Comparison of ENCODE assay signal across 16 cellular contexts in genomic region chr3:159844383-159844730, GRCh38. TPM values are rescaled to one million over a fixed set of nuclear protein-coding genes. Genes with fewer than 3 reads are reported as not detected.
A peak's percentile ranks its signal among the peaks of the same experiment; 100 is the strongest.
DNase-seq lines count a peak whose midpoint lies in the region; ATAC-seq and TF ChIP-seq lines count a peak whose summit lies in the region.
"Had no signal": no experiment of that assay in that cellular context is flagged by ENCODE, and none has a peak within 500 bp of the region (broad histone marks: within the 10 kb centered on the region; RNA-seq: fewer than 3 reads in every experiment).

No MANE protein-coding gene starts in this region.

- intact Hi-C loops in Right ventricle myocardium superior (cut with DNase I) = no loop called here

- peak; percentile 72 for DNase-seq in M059J (ENCODE audit: low read depth)
- DNase-seq in brain microvascular endothelial cell = no peak
- peak; percentile 77 for DNase-seq in iris pigment epithelial cell (ENCODE audit: low read depth)
- DNase-seq in substantia nigra (lab: John Stamatoyannopoulos, UW) = peak in 1 of 49 donors; percentile 46
- DNase-seq in Right ventricle myocardium superior = no peak
- DNase-seq: activated naive CD4-positive, alpha-beta T cell treated with anti-CD3 and anti-CD28 coated beads, Interleukin-2, amount 50 U/mL, for 16 hours; CD4-positive, CD25-positive, alpha-beta regulatory T cell; GF-D8; Karpas-422; NCI-H2081; stimulated activated CD4-positive, alpha-beta T cell treated with anti-CD3 and anti-CD28 coated beads, Interleukin-4, amount 100 ng/mL, for 4 hours; stimulated activated naive CD4-positive, alpha-beta T cell had no signal

- H3K27ac ChIP-seq in brain microvascular endothelial cell (peak overlapping the region; percentile 53), substantia nigra (ENCODE audit: low read depth, low read length, poor library complexity, severe bottlenecking) (peak overlapping the region; percentile 83)

- H3K4me3 ChIP-seq in brain microvascular endothelial cell (ENCODE audit: low read depth, low read length) = no peak overlapping the region
- H3K4me3 ChIP-seq: GM23338 had no signal

- H3K36me3 ChIP-seq in brain microvascular endothelial cell (replicated peaks) = no peaks in the 10 kb centered on the region

- no peaks in the 10 kb centered on the region for H3K27me3 ChIP-seq in brain microvascular endothelial cell (replicated peaks)

- in situ Hi-C loops in brain microvascular endothelial cell (cut with HindIII; ENCODE audit: low pct_ligation_motif_present, low sequenced_read_pairs) = no loop called here

- TF ChIP-seq CTCF in brain microvascular endothelial cell (IDR thresholded peaks at IDR 0.05; ENCODE audit: low read depth, low read length, missing control alignments) = no peak

- ATAC-seq in HG02623 (IDR thresholded peaks at IDR 0.05; ENCODE audit: unreplicated experiment) (no peak), Right ventricle myocardium superior (ENCODE audit: poor library complexity) (no peak), HG02678 (IDR thresholded peaks at IDR 0.05; ENCODE audit: unreplicated experiment) (no peak)
- ATAC-seq: GM23338, WTC11 had no signal

RNA-seq across cellular contexts. Expression of gene SCHIP1, which starts 4.7 kb away (rescaled TPM):
- 0.49 and 0.89 TPM in 2 replicates for total RNA-seq in M059J (2014; rRNA removed; shearing (Covaris generic))
- total RNA-seq in Right ventricle myocardium superior = 56.2 TPM
- total RNA-seq: CD4-positive, CD25-positive, alpha-beta regulatory T cell had no signal

Comparison
In these comparisons a context has a peak if more than half of its experiments do, and no peak if none do; other contexts are left out.
1. DNase-seq: peak in M059J (single experiment) and iris pigment epithelial cell (single experiment); none in brain microvascular endothelial cell (single experiment) and Right ventricle myocardium superior (single experiment).
2. RNA of gene SCHIP1, which starts 4.7 kb away (total RNA-seq): 56.2 TPM in Right ventricle myocardium superior (single experiment); 0.49 to 0.89 TPM in M059J; every median in the first group is over 10 times any median in the second.